ENCODE assay signal across 15 cellular contexts in the genomic region with DNA sequence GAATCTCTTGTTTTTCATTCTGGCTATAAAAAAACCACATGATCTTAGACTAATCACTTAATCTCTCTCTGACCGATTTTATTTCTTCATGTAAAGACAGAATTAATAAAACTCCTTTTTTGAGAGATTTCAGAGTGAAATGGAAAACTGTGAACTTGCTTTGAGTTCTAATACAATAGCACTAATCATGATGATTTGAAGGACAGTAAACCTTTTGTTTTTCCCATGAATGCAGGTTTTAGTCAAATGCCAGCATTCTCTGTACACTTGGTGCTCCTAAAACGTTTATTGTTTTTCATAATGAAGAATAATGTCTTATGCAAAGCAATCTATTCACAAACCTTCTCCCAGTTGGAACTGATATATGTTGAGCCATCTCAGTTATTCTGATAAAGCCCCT.
DNase-seq lines count a peak whose midpoint lies in the region; ATAC-seq lines count a peak whose summit lies in the region.
"Had no signal": no experiment of that assay in that cellular context is flagged by ENCODE, and none has a peak within 500 bp of the region (broad histone marks: within the 10 kb centered on the region; RNA-seq: fewer than 3 reads in every experiment).

No MANE protein-coding gene starts in this region.

- H3K27ac ChIP-seq in angular gyrus (ENCODE audit: low read depth, low read length) (peak overlapping the region; percentile 92), temporal lobe (ENCODE audit: low read depth, low read length) (peak overlapping the region; percentile 99)
- H3K27ac ChIP-seq: A549 had no signal

- H3K4me3 Mint-ChIP-seq in activated naive CD8-positive, alpha-beta T cell treated with anti-CD3 and anti-CD28 coated beads, Interleukin-2, amount 50 U/mL, for 24 hours = no peak overlapping the region
- H3K4me3 Mint-ChIP-seq: CD14-positive monocyte; CD8-positive, alpha-beta T cell had no signal

- no peaks in the 10 kb centered on the region for H3K4me1 Mint-ChIP-seq in activated naive CD8-positive, alpha-beta T cell treated with anti-CD3 and anti-CD28 coated beads, Interleukin-2, amount 50 U/mL, for 24 hours
- H3K4me1 Mint-ChIP-seq: CD14-positive monocyte had no signal

- H3K36me3 Mint-ChIP-seq in activated naive CD8-positive, alpha-beta T cell treated with anti-CD3 and anti-CD28 coated beads, Interleukin-2, amount 50 U/mL, for 24 hours (ENCODE audit: low read depth) = no peaks in the 10 kb centered on the region
- H3K36me3 Mint-ChIP-seq: CD14-positive monocyte; CD8-positive, alpha-beta T cell had no signal

- no peak overlapping the region for H3K27ac Mint-ChIP-seq in activated naive CD8-positive, alpha-beta T cell treated with anti-CD3 and anti-CD28 coated beads, Interleukin-2, amount 50 U/mL, for 24 hours
- H3K27ac Mint-ChIP-seq: CD14-positive monocyte; CD8-positive, alpha-beta T cell had no signal

- peak; percentile 92 for DNase-seq in globus pallidus (ENCODE audit: low spot score)
- DNase-seq in middle frontal gyrus (ENCODE audit: extremely low spot score, low spot score) = peak; percentile 49
- DNase-seq in HT-29 (ENCODE audit: low spot score) = no peak
- DNase-seq in activated naive CD8-positive, alpha-beta T cell treated with anti-CD3 and anti-CD28 coated beads, Interleukin-2, amount 50 U/mL, for 24 hours = no peak
- DNase-seq: CD8-positive, alpha-beta T cell; COR-L47; DND-41; GDM1 had no signal

- H3K27me3 Mint-ChIP-seq in activated naive CD8-positive, alpha-beta T cell treated with anti-CD3 and anti-CD28 coated beads, Interleukin-2, amount 50 U/mL, for 24 hours = peaks cover 2% of the 10 kb centered on the region

- H3K9me3 Mint-ChIP-seq in activated naive CD8-positive, alpha-beta T cell treated with anti-CD3 and anti-CD28 coated beads, Interleukin-2, amount 50 U/mL, for 24 hours = no peaks in the 10 kb centered on the region
- H3K9me3 Mint-ChIP-seq: CD8-positive, alpha-beta T cell had no signal

- no peak for ATAC-seq in HG03280 (IDR thresholded peaks at IDR 0.05; ENCODE audit: unreplicated experiment)
- ATAC-seq in activated naive CD8-positive, alpha-beta T cell treated with anti-CD3 and anti-CD28 coated beads, Interleukin-2, amount 50 U/mL, for 24 hours = no peak
- no peak for ATAC-seq in HG03108 (IDR thresholded peaks at IDR 0.05; ENCODE audit: unreplicated experiment)
- ATAC-seq: A549; CD8-positive, alpha-beta T cell; HepG2 had no signal

Comparison
In these comparisons a context has a peak if more than half of its experiments do, and no peak if none do; other contexts are left out.
1. DNase-seq: peak in globus pallidus (single experiment) and middle frontal gyrus (single experiment); none in HT-29 (single experiment) and activated naive CD8-positive, alpha-beta T cell treated with anti-CD3 and anti-CD28 coated beads, Interleukin-2, amount 50 U/mL, for 24 hours (single experiment).